Comparison of ENCODE assay signal across 8 cellular contexts in genomic region chr12:121536058-121536928, GRCh38. TPM values are rescaled to one million over a fixed set of nuclear protein-coding genes. Genes with fewer than 3 reads are reported as not detected.
A peak's percentile ranks its signal among the peaks of the same experiment; 100 is the strongest.
DNase-seq lines count a peak whose midpoint lies in the region; ATAC-seq and TF ChIP-seq lines count a peak whose summit lies in the region.

No MANE protein-coding gene starts in this region.

- CTCF ChIA-PET in activated CD8-positive, alpha-beta T cell treated with anti-CD3 and anti-CD28 coated beads, Interleukin-2, amount 10 ng/mL, durations not matched to agents 7 days and 5 days (lab: Charles Lee), result interaction anchor here (0.8 to 1.8 kb wide), 8 partner anchors 42 to 382 kb away, joined by 3 to 8 read pairs (median 4); partner anchors contain the start of genes CFAP251 and RHOF

- H3K4me3 Mint-ChIP-seq in activated CD8-positive, alpha-beta T cell treated with anti-CD3 and anti-CD28 coated beads, Interleukin-2, amount 10 ng/mL, durations not matched to agents 7 days and 5 days, result peak overlapping the region; percentile 74
- H3K4me3 Mint-ChIP-seq in effector memory CD8-positive, alpha-beta T cell, result peak overlapping the region; percentile 76 to 81
- peak overlapping the region; percentile 98 for H3K4me3 Mint-ChIP-seq in memory B cell

- H3K36me3 Mint-ChIP-seq in activated CD8-positive, alpha-beta T cell treated with anti-CD3 and anti-CD28 coated beads, Interleukin-2, amount 10 ng/mL, durations not matched to agents 7 days and 5 days (ENCODE audit: low read depth), result peaks cover 26% of the 10 kb centered on the region
- peaks cover 57% of the 10 kb centered on the region for H3K36me3 Mint-ChIP-seq in effector memory CD8-positive, alpha-beta T cell (ENCODE audit: insufficient read depth)
- H3K36me3 Mint-ChIP-seq in memory B cell, result peaks cover 3% of the 10 kb centered on the region

- H3K27ac Mint-ChIP-seq in activated CD8-positive, alpha-beta T cell treated with anti-CD3 and anti-CD28 coated beads, Interleukin-2, amount 10 ng/mL, durations not matched to agents 7 days and 5 days, result peak overlapping the region; percentile 85
- peak overlapping the region; percentile 95 to 98 for H3K27ac Mint-ChIP-seq in effector memory CD8-positive, alpha-beta T cell
- H3K27ac Mint-ChIP-seq in memory B cell, result peak overlapping the region; percentile 99

- peak; percentile 43 for TF ChIP-seq POLR2A in GM18951 (IDR thresholded peaks at IDR 0.05; ENCODE audit: extremely low read depth, insufficient read depth, insufficient read length)

- POLR2A ChIA-PET in activated CD8-positive, alpha-beta T cell treated with anti-CD3 and anti-CD28 coated beads, Interleukin-2, amount 10 ng/mL, durations not matched to agents 7 days and 5 days (lab: Charles Lee), result interaction anchor here (0.7 to 3.3 kb wide), 10 partner anchors 23 to 266 kb away, joined by 3 to 13 read pairs (median 4); partner anchors contain the start of genes KDM2B, MORN3 and ORAI1

- H3K4me1 Mint-ChIP-seq in activated CD8-positive, alpha-beta T cell treated with anti-CD3 and anti-CD28 coated beads, Interleukin-2, amount 10 ng/mL, durations not matched to agents 7 days and 5 days (ENCODE audit: low read depth), result peaks cover 55% of the 10 kb centered on the region
- H3K4me1 Mint-ChIP-seq in effector memory CD8-positive, alpha-beta T cell (ENCODE audit: low read depth in 2 of 2), result peaks cover 53 to 61% of the 10 kb centered on the region in 2 donors
- H3K4me1 Mint-ChIP-seq in memory B cell, result peaks cover 35% of the 10 kb centered on the region

- ATAC-seq in HG03108 (IDR thresholded peaks at IDR 0.05; ENCODE audit: unreplicated experiment) (peak; percentile 51), memory B cell (ENCODE audit: low read depth) (peak; percentile 63)
- ATAC-seq in activated CD8-positive, alpha-beta T cell treated with anti-CD3 and anti-CD28 coated beads, Interleukin-2, amount 10 ng/mL, durations not matched to agents 7 days and 5 days, result peak; percentile 62
- peak; percentile 36 for ATAC-seq in effector memory CD8-positive, alpha-beta T cell (replicated peaks)

- no peaks in the 10 kb centered on the region for H3K9me3 Mint-ChIP-seq in activated CD8-positive, alpha-beta T cell treated with anti-CD3 and anti-CD28 coated beads, Interleukin-2, amount 10 ng/mL, durations not matched to agents 7 days and 5 days (ENCODE audit: insufficient read depth)
- no peaks in the 10 kb centered on the region for H3K9me3 Mint-ChIP-seq in effector memory CD8-positive, alpha-beta T cell
- H3K9me3 Mint-ChIP-seq in memory B cell, result no peaks in the 10 kb centered on the region

- no peaks in the 10 kb centered on the region for H3K27me3 Mint-ChIP-seq in activated CD8-positive, alpha-beta T cell treated with anti-CD3 and anti-CD28 coated beads, Interleukin-2, amount 10 ng/mL, durations not matched to agents 7 days and 5 days (ENCODE audit: low read depth)
- no peaks in the 10 kb centered on the region for H3K27me3 Mint-ChIP-seq in effector memory CD8-positive, alpha-beta T cell
- no peaks in the 10 kb centered on the region for H3K27me3 Mint-ChIP-seq in memory B cell

- peak; percentile 86 for DNase-seq in AG20443 (ENCODE audit: low spot score)
- peak; percentile 87 to 93 for DNase-seq in NCI-H526 (lab: John Stamatoyannopoulos, UW)
- DNase-seq in activated CD8-positive, alpha-beta T cell treated with anti-CD3 and anti-CD28 coated beads, Interleukin-2, amount 10 ng/mL, durations not matched to agents 7 days and 5 days, result peak; percentile 79
- peak; percentile 32 to 50 (median 49) for DNase-seq in effector memory CD8-positive, alpha-beta T cell
- DNase-seq in memory B cell (ENCODE audit: low spot score in 2 of 2), result peak; percentile 89 to 90
- peak; percentile 53 for DNase-seq in stimulated activated CD8-positive, alpha-beta memory T cell treated with anti-CD3 and anti-CD28 coated beads, Interleukin-4, amount 100 ng/mL, for 24 hours (ENCODE audit: low read depth)

- in situ Hi-C loops in GM18951 (cut with MboI; ENCODE audit: low sequenced_read_pairs, unreplicated experiment), result no loop called here

RNA-seq across cellular contexts. Expression of gene KDM2B, which starts 44.5 kb away (rescaled TPM):
- total RNA-seq in activated CD8-positive, alpha-beta T cell treated with anti-CD3 and anti-CD28 coated beads, Interleukin-2, amount 10 ng/mL, durations not matched to agents 7 days and 5 days, result 10 to 100 TPM; 76.1 to 76.6 TPM

Comparison
In these comparisons a context has a peak if more than half of its experiments do, and no peak if none do; other contexts are left out.
1. Peak in every context shown above with its lines: DNase-seq and ATAC-seq.